1 cellular context compared by ENCODE assay signal in genomic region chr3:42853739-42854302, GRCh38.
TF ChIP-seq lines count a peak whose summit lies in the region.

No MANE protein-coding gene starts in this region.

TF ChIP-seq in HepG2, 621 proteins besides CTCF, POLR2A, EP300 and RAD21 (continued from another document and continues in another):
- peak; percentile 94 for TF ChIP-seq ZNF609 (CRISPR knock-in tag; IDR thresholded peaks at IDR 0.05; ENCODE audit: borderline replicate concordance)
- TF ChIP-seq KLF16 (CRISPR knock-in tag; IDR thresholded peaks at IDR 0.05) = peak in 1 of 2 experiments; percentile 50; a peak in 1 of 4 replicates
- TF ChIP-seq BRCA1 (CRISPR knock-in tag; IDR thresholded peaks at IDR 0.05) = no peak
- peak; percentile 82; the same call in 1 of the 2 replicates for TF ChIP-seq PRDM10 (CRISPR knock-in tag; IDR thresholded peaks at IDR 0.05; ENCODE audit: low read depth)
- no peak for TF ChIP-seq HIVEP1 (CRISPR knock-in tag; IDR thresholded peaks at IDR 0.05)
- TF ChIP-seq ATF2 (CRISPR knock-in tag; IDR thresholded peaks at IDR 0.05) = peak; percentile 80; the same call in 1 of the 2 replicates
- peak; percentile 93 for TF ChIP-seq ZGPAT (CRISPR knock-in tag; IDR thresholded peaks at IDR 0.05)
- peak; percentile 90 for TF ChIP-seq NFIC (IDR thresholded peaks at IDR 0.05; ENCODE audit: low read length)
- no peak for TF ChIP-seq RBM22 (optimal IDR thresholded peaks at IDR 0.05; ENCODE audit: low read length)
- TF ChIP-seq ZNF513 (CRISPR knock-in tag; conservative IDR thresholded peaks at IDR 0.05) = no peak
- peak; percentile 99 for TF ChIP-seq TFAP4 (IDR thresholded peaks at IDR 0.05; ENCODE audit: borderline replicate concordance, low read depth)
- TF ChIP-seq ZNF44 (CRISPR knock-in tag; IDR thresholded peaks at IDR 0.05) = no peak
- TF ChIP-seq MYPOP (CRISPR knock-in tag; IDR thresholded peaks at IDR 0.05) = peak; percentile 53; the same call in 1 of the 2 replicates
- no peak for TF ChIP-seq KDM5A (IDR thresholded peaks at IDR 0.05; ENCODE audit: borderline replicate concordance, low read length)
- TF ChIP-seq TCF12 (IDR thresholded peaks at IDR 0.05) = no peak
- TF ChIP-seq TCF12 (CRISPR knock-in tag; IDR thresholded peaks at IDR 0.05) = peak; percentile 98
- peak; percentile 68; the same call in 1 of the 2 replicates for TF ChIP-seq TBX3 (IDR thresholded peaks at IDR 0.05; ENCODE audit: borderline replicate concordance)
- peak; percentile 46; the same call in 1 of the 2 replicates for TF ChIP-seq YEATS4 (CRISPR knock-in tag; IDR thresholded peaks at IDR 0.05; ENCODE audit: borderline replicate concordance)
- 0 out of 2 replicates have a peak, but pooled peaks have one; percentile 18 for TF ChIP-seq ZNF121 (CRISPR knock-in tag; IDR thresholded peaks at IDR 0.05)
- TF ChIP-seq NR2F2 (IDR thresholded peaks at IDR 0.05; ENCODE audit: borderline replicate concordance, low read depth) = peak; percentile 94
- TF ChIP-seq MXD4 (CRISPR knock-in tag; IDR thresholded peaks at IDR 0.05) = peak; percentile 13; the same call in 1 of the 2 replicates
- TF ChIP-seq MBD4 (IDR thresholded peaks at IDR 0.05; ENCODE audit: borderline replicate concordance, low read length) = no peak
- TF ChIP-seq ZMYM4 (CRISPR knock-in tag; IDR thresholded peaks at IDR 0.05) = peak; percentile 55
- peak; percentile 97 for TF ChIP-seq IKZF5 (CRISPR knock-in tag; IDR thresholded peaks at IDR 0.05)
- TF ChIP-seq SMAD9 (CRISPR knock-in tag; IDR thresholded peaks at IDR 0.05) = no peak
- peak; percentile 50; the same call in 1 of the 2 replicates for TF ChIP-seq SP5 (CRISPR knock-in tag; IDR thresholded peaks at IDR 0.05; ENCODE audit: borderline replicate concordance, low read depth)
- peak; percentile 85 for TF ChIP-seq HHEX (CRISPR knock-in tag; IDR thresholded peaks at IDR 0.05)
- no peak for TF ChIP-seq JARID2 (CRISPR knock-in tag; IDR thresholded peaks at IDR 0.05; ENCODE audit: insufficient replicate concordance)
- no peak for TF ChIP-seq ELF1 (CRISPR knock-in tag; IDR thresholded peaks at IDR 0.05)
- TF ChIP-seq SMC3 (IDR thresholded peaks at IDR 0.05; ENCODE audit: low read length) = no peak
- TF ChIP-seq ZNF136 (CRISPR knock-in tag; IDR thresholded peaks at IDR 0.05; ENCODE audit: low read depth) = no peak
- TF ChIP-seq ZBTB43 (CRISPR knock-in tag; conservative IDR thresholded peaks at IDR 0.05) = peak; percentile 87
- peak; percentile 99 for TF ChIP-seq ARID3A (IDR thresholded peaks at IDR 0.05; ENCODE audit: low read depth, low read length)
- peak; percentile 95 for TF ChIP-seq PITX1 (CRISPR knock-in tag; IDR thresholded peaks at IDR 0.05)
- peak; percentile 96 for TF ChIP-seq RXRB (CRISPR knock-in tag; IDR thresholded peaks at IDR 0.05; ENCODE audit: borderline replicate concordance)
- TF ChIP-seq HDAC1 (CRISPR knock-in tag; IDR thresholded peaks at IDR 0.05) = peak; percentile 89
